Comparison of ENCODE assay signal across 8 cellular contexts in the genomic region with DNA sequence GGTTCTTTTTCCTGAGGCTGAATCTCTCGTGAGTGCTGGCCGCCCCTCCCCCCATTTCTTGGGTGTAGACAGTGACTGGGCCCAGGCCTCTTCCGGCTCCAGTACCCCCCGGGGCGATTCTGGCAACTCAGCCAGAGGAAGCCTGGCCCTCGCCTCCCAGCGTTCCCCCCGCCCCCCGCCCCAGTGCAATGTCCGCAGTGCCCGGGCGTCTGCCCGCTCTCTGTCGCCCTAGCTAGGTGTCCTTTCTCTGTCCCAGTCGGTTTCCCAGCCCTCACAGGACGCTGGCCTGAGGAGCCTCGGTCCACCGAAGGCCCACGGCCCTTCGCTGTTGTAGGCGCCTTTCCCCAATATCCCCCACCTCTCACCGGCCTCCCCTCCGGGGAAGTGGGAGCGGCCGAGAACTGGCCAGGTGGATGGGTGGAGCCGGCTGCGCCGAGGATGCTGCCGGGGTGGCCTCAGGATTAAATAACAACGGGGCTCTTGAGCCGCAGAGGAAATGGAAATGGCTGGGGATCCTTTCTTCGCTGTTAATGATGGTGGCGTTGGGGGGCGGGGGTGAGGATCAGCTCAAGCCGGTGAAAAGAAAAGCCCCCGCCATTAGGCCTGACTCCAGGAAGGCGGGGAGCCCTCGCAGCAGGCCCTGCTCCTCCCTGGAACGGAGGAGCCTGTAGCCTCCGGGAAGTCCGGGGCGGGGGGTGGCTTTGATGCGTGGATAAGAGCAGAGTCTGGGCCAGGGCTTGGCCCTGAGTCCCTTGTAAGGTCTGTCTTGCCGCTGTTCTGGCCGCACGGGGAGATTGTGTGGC. TPM values are rescaled to one million over a fixed set of nuclear protein-coding genes. Genes with fewer than 3 reads are reported as not detected.
DNase-seq lines count a peak whose midpoint lies in the region; ATAC-seq and TF ChIP-seq lines count a peak whose summit lies in the region.

No MANE protein-coding gene starts in this region.

- peaks cover 38% of the 10 kb centered on the region for H3K36me3 Mint-ChIP-seq in GM23338 (ENCODE audit: low read depth)

- H3K4me1 ChIP-seq in GM23338 (ENCODE audit: insufficient read depth) (peaks cover 45% of the 10 kb centered on the region), left lung (peaks cover 16 to 59% of the 10 kb centered on the region in 2 donors), stomach smooth muscle (ENCODE audit: control insufficient read depth, insufficient read depth, low read length) (peaks cover 24% of the 10 kb centered on the region)

- TF ChIP-seq CTCF in AG04450 (IDR thresholded peaks at IDR 0.05; ENCODE audit: low read depth, low read length) (no peak), GM23338 (conservative IDR thresholded peaks at IDR 0.05; ENCODE audit: low read depth in 2 of 2) (no peak), choroid plexus epithelial cell (conservative IDR thresholded peaks at IDR 0.05; ENCODE audit: low read depth, low read length) (no peak), left lung (IDR thresholded peaks at IDR 0.05) (no peak)

- intact Hi-C loops in left lung (cut with DNase I): no loop called here

- H3K9me3 Mint-ChIP-seq in GM23338: peaks cover 7% of the 10 kb centered on the region

- ATAC-seq in GM23338: peak; percentile 39
- peak; percentile 32 for ATAC-seq in left lung
- no peak for ATAC-seq in GM18502 (IDR thresholded peaks at IDR 0.05; ENCODE audit: poor library complexity, unreplicated experiment)

- peaks cover 44% of the 10 kb centered on the region for H3K4me1 Mint-ChIP-seq in GM23338

- H2AFZ ChIP-seq in GM23338: no peak overlapping the region

- H3K9me3 ChIP-seq in AG04450 (ENCODE audit: control insufficient read depth, insufficient read depth, low read length) (peaks cover 3% of the 10 kb centered on the region; the same call in 1 of the 2 replicates), left lung (no peaks in the 10 kb centered on the region), stomach smooth muscle (ENCODE audit: control insufficient read depth in 2 of 2, low read length in 2 of 2) (no peaks in the 10 kb centered on the region)

- H3K79me2 ChIP-seq in GM23338 (replicated peaks; ENCODE audit: insufficient read depth): peaks cover 72% of the 10 kb centered on the region

- H3K4me3 ChIP-seq in AG04450 (ENCODE audit: low read depth, low read length): peak overlapping the region; percentile 69
- peak overlapping the region; percentile 98 for H3K4me3 ChIP-seq in GM23338
- peak overlapping the region; percentile 92 for H3K4me3 ChIP-seq in choroid plexus epithelial cell (ENCODE audit: low read depth, low read length)
- H3K4me3 ChIP-seq in left lung: peak overlapping the region; percentile 57 to 63
- H3K4me3 ChIP-seq in stomach smooth muscle (ENCODE audit: low read length in 2 of 2): peak overlapping the region; percentile 68 to 87

- H3K27me3 ChIP-seq in AG04450 (ENCODE audit: control insufficient read depth, insufficient read depth, low read length): no peaks in the 10 kb centered on the region
- H3K27me3 ChIP-seq in GM23338 (ENCODE audit: insufficient read depth): no peaks in the 10 kb centered on the region
- peaks cover 0 to 82% of the 10 kb centered on the region in 2 donors for H3K27me3 ChIP-seq in left lung
- peaks cover 3 to 32% of the 10 kb centered on the region in 2 donors for H3K27me3 ChIP-seq in stomach smooth muscle (ENCODE audit: control insufficient read depth in 1 of 2, insufficient read depth in 2 of 2, low read length in 2 of 2)

- H4K20me1 ChIP-seq in GM23338 (replicated peaks; ENCODE audit: insufficient read depth): peaks cover 34% of the 10 kb centered on the region

- peak overlapping the region in 1 of 2 donors; percentile 57 for H3K9ac ChIP-seq in stomach smooth muscle (ENCODE audit: low read length in 2 of 2)

- H3K27ac Mint-ChIP-seq in GM23338: peak overlapping the region; percentile 90

- peak overlapping the region; percentile 100 for H3K4me2 ChIP-seq in GM23338

- H3K36me3 ChIP-seq in GM23338 (ENCODE audit: insufficient read depth): peaks cover 23% of the 10 kb centered on the region
- H3K36me3 ChIP-seq in left lung: no peaks in the 10 kb centered on the region
- H3K36me3 ChIP-seq in stomach smooth muscle (ENCODE audit: control insufficient read depth in 2 of 2, insufficient read depth in 2 of 2, low read length in 2 of 2): no peaks in the 10 kb centered on the region

- POLR2A ChIA-PET in AG04450 (lab: Yijun Ruan, JAX): interaction anchor here (0.6 to 1.8 kb wide), 5 partner anchors 29 to 172 kb away, joined by 3 to 23 read pairs (median 4); no protein-coding TSS in a partner anchor

- H3F3A ChIP-seq in GM23338 (replicated peaks; ENCODE audit: low read depth): peaks cover 43% of the 10 kb centered on the region

- peaks cover 22% of the 10 kb centered on the region for H3K27me3 Mint-ChIP-seq in GM23338 (ENCODE audit: insufficient read depth, low read depth, poor library complexity)

- H3K4me3 Mint-ChIP-seq in GM23338: peak overlapping the region; percentile 100

- peaks cover 4% of the 10 kb centered on the region for H3K9me2 ChIP-seq in GM23338 (ENCODE audit: insufficient read depth)

- DNase-seq in AG04450 (ENCODE audit: low read depth, low spot score) (no peak), GM23338 (ENCODE audit: low spot score) (peak; percentile 94), SHP77 treated with DMSO at 0.1 percent for 48 hours (lab: John Stamatoyannopoulos, UW) (peak; percentile 20), choroid plexus epithelial cell (ENCODE audit: low read depth) (peak; percentile 91), left lung (peak; percentile 60 to 86), AML-193 (lab: John Stamatoyannopoulos, UW) (no peak)

- H3K27ac ChIP-seq in AG04450 (ENCODE audit: low read depth, low read length) (peak overlapping the region; percentile 92), GM23338 (ENCODE audit: low read depth) (peak overlapping the region; percentile 100), left lung (peak overlapping the region; percentile 69 to 83), stomach smooth muscle (ENCODE audit: low read length) (peak overlapping the region; percentile 24)

- CTCF ChIA-PET in AG04450 (lab: Charles Lee): interaction anchor here (1.0 to 3.9 kb wide), 3 partner anchors 29 to 223 kb away, joined by 3 to 18 read pairs (median 4); no protein-coding TSS in a partner anchor

TF ChIP-seq in GM23338, 12 proteins besides CTCF, POLR2A, EP300 and RAD21 (continues in another document):
- peak; percentile 17; the same call in 1 of the 2 replicates for TF ChIP-seq POLR2AphosphoS5 (IDR thresholded peaks at IDR 0.05; ENCODE audit: low read depth)
- TF ChIP-seq JUNB (IDR thresholded peaks at IDR 0.05; ENCODE audit: unreplicated experiment): no peak
- no peak for TF ChIP-seq ZNF114 (CRISPR knock-in tag; IDR thresholded peaks at IDR 0.05)

RNA-seq across cellular contexts. Expression of a gene that starts 1.1 kb away (rescaled TPM):
- polyA plus RNA-seq in AG04450 (2011; rRNA removed) (8.7 and 11.9 TPM in 2 replicates), GM23338 (2016; fragmentation: Nextera tagmentation; extraction: Ambion mirVana) (70.6 and 70.9 TPM in 2 replicates)
- 19.6 and 28.1 TPM in 2 replicates for polyA minus RNA-seq in AG04450 (2011; rRNA and poly(A)+ RNA removed)
- total RNA-seq in GM23338 (2014; rRNA removed; shearing (Covaris generic)): 177 and 240 TPM in 2 replicates
- 10 to 100 TPM; 28.9 to 44.0 TPM for total RNA-seq in left lung

Comparison
In these comparisons a context has a peak if more than half of its experiments do, and no peak if none do; other contexts are left out.
1. DNase-seq: peak in GM23338 (single experiment), SHP77 treated with DMSO at 0.1 percent for 48 hours (single experiment), choroid plexus epithelial cell (single experiment) and left lung (2 of 2); none in AG04450 (single experiment) and AML-193 (0 of 2).
2. H3K27ac ChIP-seq: peak in every context shown above with its lines; median percentile 100 in GM23338; 92 in AG04450; 76 in left lung; 24 in stomach smooth muscle.
3. Peak in every context shown above with its lines, with median percentiles within 50 percentile points of each other: H3K4me3 ChIP-seq.